ENCODE assay signal across 14 cellular contexts in the genomic region with DNA sequence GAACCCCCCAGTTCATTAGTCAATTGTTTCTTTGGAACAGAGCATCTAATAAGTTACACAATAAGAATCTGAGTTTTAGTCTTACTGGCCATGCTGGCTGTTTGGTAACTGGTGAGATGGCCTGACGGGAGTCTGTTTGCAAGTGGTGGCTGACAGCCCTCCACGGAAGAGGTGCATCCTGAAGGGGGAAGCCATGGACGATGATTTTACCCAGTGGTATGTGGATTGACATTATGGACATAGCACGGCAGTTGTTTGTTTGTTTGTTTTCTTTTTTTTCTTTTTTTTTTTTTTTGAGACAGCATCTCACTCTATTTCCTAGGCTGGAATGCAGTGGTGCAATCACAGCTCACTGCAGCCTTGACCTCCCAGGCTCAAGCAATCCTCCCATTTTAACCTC.
DNase-seq lines count a peak whose midpoint lies in the region; TF ChIP-seq lines count a peak whose summit lies in the region.
"Had no signal": no experiment of that assay in that cellular context is flagged by ENCODE, and none has a peak within 500 bp of the region (broad histone marks: within the 10 kb centered on the region; RNA-seq: fewer than 3 reads in every experiment).

No MANE protein-coding gene starts in this region.

- intact Hi-C loops in cardiac septum (cut with DNase I) = no loop called here
- intact Hi-C loops in dendritic cell treated with granulocyte-macrophage colony-stimulating factor and Interleukin-4, amounts not matched to agents 40 ng/mL and 50 ng/mL, for 4 days (cut with micrococcal nuclease) = no loop called here

- H2AFZ ChIP-seq in trophoblast cell (ENCODE audit: insufficient read depth, low read length, poor library complexity) = no peak overlapping the region

- H2BK120ac ChIP-seq in trophoblast cell (ENCODE audit: insufficient read depth, low read length, poor library complexity) = no peak overlapping the region

- WGBS in trophoblast cell (ENCODE audit: extremely low coverage, insufficient coverage, insufficient read length) = no CpG with 5 or more reads among the region's 4 CpGs

- no peaks in the 10 kb centered on the region for H3K9me3 Mint-ChIP-seq in dendritic cell treated with granulocyte-macrophage colony-stimulating factor and Interleukin-4, amounts not matched to agents 40 ng/mL and 50 ng/mL, for 4 days
- H3K9me3 Mint-ChIP-seq: CD4-positive, alpha-beta memory T cell had no signal

- no peak overlapping the region for H3K14ac ChIP-seq in trophoblast cell (ENCODE audit: low read length)

- no peak overlapping the region for H3K4me3 Mint-ChIP-seq in dendritic cell treated with granulocyte-macrophage colony-stimulating factor and Interleukin-4, amounts not matched to agents 40 ng/mL and 50 ng/mL, for 4 days
- H3K4me3 Mint-ChIP-seq: B cell had no signal

- peak overlapping the region; percentile 14 for H3K27ac Mint-ChIP-seq in dendritic cell treated with granulocyte-macrophage colony-stimulating factor and Interleukin-4, amounts not matched to agents 40 ng/mL and 50 ng/mL, for 4 days
- H3K27ac Mint-ChIP-seq: B cell; CD4-positive, alpha-beta memory T cell had no signal

- no peaks in the 10 kb centered on the region for H3K79me1 ChIP-seq in trophoblast cell (ENCODE audit: low read length)

- H4K8ac ChIP-seq in trophoblast cell (ENCODE audit: low read depth, low read length) = no peak overlapping the region

- H3K27ac ChIP-seq in right atrium auricular region (no peak overlapping the region), trophoblast cell (ENCODE audit: low read depth, low read length) (no peak overlapping the region)

- H3K4me2 ChIP-seq in trophoblast cell (ENCODE audit: low read length) = no peak overlapping the region

- H3K18ac ChIP-seq in trophoblast cell (ENCODE audit: low read length) = no peak overlapping the region

- no peaks in the 10 kb centered on the region for H3K27me3 ChIP-seq in right atrium auricular region
- no peaks in the 10 kb centered on the region for H3K27me3 ChIP-seq in trophoblast cell (ENCODE audit: insufficient read depth, low read length)

- H3K9ac ChIP-seq in trophoblast cell (ENCODE audit: low read length) = no peak overlapping the region

- H2BK12ac ChIP-seq in trophoblast cell (ENCODE audit: low read length) = no peak overlapping the region

- H4K91ac ChIP-seq in trophoblast cell (ENCODE audit: low read depth, low read length) = no peak overlapping the region

- H3K36me3 Mint-ChIP-seq in dendritic cell treated with granulocyte-macrophage colony-stimulating factor and Interleukin-4, amounts not matched to agents 40 ng/mL and 50 ng/mL, for 4 days (ENCODE audit: low read depth) = no peaks in the 10 kb centered on the region
- H3K36me3 Mint-ChIP-seq: CD4-positive, alpha-beta memory T cell had no signal

- TF ChIP-seq CTCF in right atrium auricular region (IDR thresholded peaks at IDR 0.05) (no peak), foreskin fibroblast (IDR thresholded peaks at IDR 0.05; ENCODE audit: low read depth, low read length) (no peak)

- H3K9me3 ChIP-seq in right atrium auricular region = no peaks in the 10 kb centered on the region
- peaks cover 2% of the 10 kb centered on the region for H3K9me3 ChIP-seq in trophoblast cell (ENCODE audit: insufficient read depth, low read depth, low read length)
- H3K9me3 ChIP-seq: HAP-1 had no signal

- peaks cover 67% of the 10 kb centered on the region for H3K4me1 Mint-ChIP-seq in dendritic cell treated with granulocyte-macrophage colony-stimulating factor and Interleukin-4, amounts not matched to agents 40 ng/mL and 50 ng/mL, for 4 days (ENCODE audit: low read depth)

- H3K36me3 ChIP-seq in right atrium auricular region (no peaks in the 10 kb centered on the region), trophoblast cell (ENCODE audit: control insufficient read depth in 1 of 2, insufficient read depth in 2 of 2, low read length in 2 of 2) (no peaks in the 10 kb centered on the region)
- H3K36me3 ChIP-seq: HAP-1 had no signal

- no peak overlapping the region for H2BK5ac ChIP-seq in trophoblast cell (ENCODE audit: low read depth, low read length, poor library complexity)

- no peak overlapping the region for H3K4ac ChIP-seq in trophoblast cell (ENCODE audit: low read depth, low read length)

- no peak overlapping the region for H3K23ac ChIP-seq in trophoblast cell (ENCODE audit: low read length)

- H3K79me2 ChIP-seq in trophoblast cell (ENCODE audit: control insufficient read depth, insufficient read depth, low read length, poor library complexity) = peaks cover 2% of the 10 kb centered on the region

- H3K4me3 ChIP-seq in right atrium auricular region (no peak overlapping the region), trophoblast cell (ENCODE audit: low read depth, low read length) (no peak overlapping the region), foreskin fibroblast (ENCODE audit: low read depth in 1 of 2, low read length in 2 of 2) (no peak overlapping the region)
- H3K4me3 ChIP-seq: HAP-1 had no signal

- H3K27me3 Mint-ChIP-seq in dendritic cell treated with granulocyte-macrophage colony-stimulating factor and Interleukin-4, amounts not matched to agents 40 ng/mL and 50 ng/mL, for 4 days = peaks cover 8% of the 10 kb centered on the region
- H3K27me3 Mint-ChIP-seq: CD4-positive, alpha-beta memory T cell had no signal

- DNase-seq in right atrium auricular region (ENCODE audit: low spot score) (peak; percentile 46), cardiac septum (ENCODE audit: low spot score) (no peak), trophoblast cell (peak; percentile 91 to 94), DMS114 treated with DMSO at 0.1 percent for 48 hours (lab: John Stamatoyannopoulos, UW; ENCODE audit: unreplicated experiment) (no peak), foreskin fibroblast (no peak), NCI-H1930 (lab: John Stamatoyannopoulos, UW) (no peak)
- DNase-seq: C1 segment of cervical spinal cord; CD4-positive, alpha-beta memory T cell; DMS153; DMS79 treated with DMSO at 0.1 percent for 48 hours; GOT3 had no signal

- no peak overlapping the region for H2AK5ac ChIP-seq in trophoblast cell (ENCODE audit: low read length)

- no peak overlapping the region for H4K12ac ChIP-seq in trophoblast cell (ENCODE audit: low read depth, low read length)

- H3K4me1 ChIP-seq in right atrium auricular region (no peaks in the 10 kb centered on the region), trophoblast cell (ENCODE audit: control insufficient read depth in 1 of 2, insufficient read depth in 2 of 2, low read length in 2 of 2) (peaks cover 3% of the 10 kb centered on the region in 2 experiments)
- H3K4me1 ChIP-seq: HAP-1 had no signal

Comparison
In these comparisons a context has a peak if more than half of its experiments do, and no peak if none do; other contexts are left out.
1. DNase-seq: peak in right atrium auricular region (single experiment) and trophoblast cell (2 of 2); none in cardiac septum (single experiment), DMS114 treated with DMSO at 0.1 percent for 48 hours (single experiment), foreskin fibroblast (0 of 2) and NCI-H1930 (0 of 2).